Comparison of ENCODE assay signal across 9 cellular contexts in the genomic region with DNA sequence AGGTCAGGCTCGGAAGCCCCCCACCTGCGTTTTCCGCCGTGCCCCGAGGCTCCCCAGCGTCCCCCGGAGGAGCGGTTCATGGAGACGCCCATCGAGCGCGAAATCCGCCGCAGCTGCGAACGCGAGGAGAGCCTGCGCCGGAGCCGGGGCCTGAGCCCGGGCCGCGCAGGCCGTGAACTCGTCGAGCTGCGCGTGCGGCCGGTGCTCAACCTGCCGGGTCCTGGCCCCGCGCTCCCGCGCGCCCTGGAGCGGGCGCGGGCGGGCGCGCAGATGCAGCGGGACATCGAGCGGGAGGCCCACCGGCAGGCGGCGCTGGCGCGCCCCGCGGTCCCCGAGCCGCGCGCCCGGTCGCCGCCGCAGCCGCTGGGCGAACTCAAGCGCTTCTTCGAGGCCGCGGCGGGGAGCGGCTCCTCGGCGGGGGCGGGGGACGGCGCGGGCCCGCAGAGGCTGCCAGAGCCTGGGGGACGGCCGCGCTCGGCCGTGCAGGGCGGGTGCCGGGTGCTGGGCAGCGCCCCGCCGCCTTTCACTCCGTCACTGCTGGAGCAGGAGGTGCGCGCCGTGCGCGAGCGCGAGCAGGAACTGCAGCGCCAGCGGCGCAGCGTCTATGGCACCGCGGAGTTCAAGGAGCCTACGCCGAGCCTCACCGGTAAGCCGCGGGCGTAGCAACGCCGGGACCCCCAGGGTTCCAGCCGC. TPM values are rescaled to one million over a fixed set of nuclear protein-coding genes. Genes with fewer than 3 reads are reported as not detected.
DNase-seq lines count a peak whose midpoint lies in the region; ATAC-seq and TF ChIP-seq lines count a peak whose summit lies in the region.
"Had no signal": no experiment of that assay in that cellular context is flagged by ENCODE, and none has a peak within 500 bp of the region (broad histone marks: within the 10 kb centered on the region; RNA-seq: fewer than 3 reads in every experiment).

No MANE protein-coding gene starts in this region.

- TF ChIP-seq EP300 in upper lobe of left lung (IDR thresholded peaks at IDR 0.05) = no peak

- H3K9me3 ChIP-seq in CD4-positive, CD25-positive, alpha-beta regulatory T cell (ENCODE audit: control insufficient read depth in 2 of 2, low read length in 2 of 2) = no peaks in the 10 kb centered on the region
- no peaks in the 10 kb centered on the region for H3K9me3 ChIP-seq in trophoblast cell (ENCODE audit: insufficient read depth, low read depth, low read length)
- no peaks in the 10 kb centered on the region for H3K9me3 ChIP-seq in upper lobe of left lung

- no peak overlapping the region for H3K9ac ChIP-seq in trophoblast cell (ENCODE audit: low read length)

- no peak overlapping the region for H3K27ac ChIP-seq in CD4-positive, CD25-positive, alpha-beta regulatory T cell (ENCODE audit: insufficient read depth, low read length, poor library complexity, severe bottlenecking)
- H3K27ac ChIP-seq in trophoblast cell (ENCODE audit: low read depth, low read length) (no peak overlapping the region), upper lobe of left lung (peak overlapping the region; percentile 81 to 95 (median 86))

- ATAC-seq in CD4-positive, CD25-positive, alpha-beta regulatory T cell (ENCODE audit: low read depth in 2 of 2) = peak; percentile 76 to 81
- ATAC-seq in GM19372 (IDR thresholded peaks at IDR 0.05; ENCODE audit: low read depth, unreplicated experiment) = peak; percentile 57
- peak; percentile 67 for ATAC-seq in SK-N-SH treated with all-trans-retinoic acid at 6 μM for 48 hours
- peak; percentile 54 to 72 for ATAC-seq in upper lobe of left lung (ENCODE audit: low FRiP score in 2 of 2)

- H3K4me3 Mint-ChIP-seq in CD4-positive, CD25-positive, alpha-beta regulatory T cell = peak overlapping the region; percentile 89 to 98 (median 92)
- peak overlapping the region; percentile 85 to 97 (median 90) for H3K4me3 Mint-ChIP-seq in IgD-negative memory B cell

- H4K91ac ChIP-seq in trophoblast cell (ENCODE audit: low read depth, low read length) = peak overlapping the region; percentile 91

- H3K79me2 ChIP-seq in trophoblast cell (ENCODE audit: control insufficient read depth, insufficient read depth, low read length, poor library complexity) = peaks cover 1% of the 10 kb centered on the region

- peaks cover 0 to 23% (median 7%) of the 10 kb centered on the region in 4 donors for H3K4me1 Mint-ChIP-seq in CD4-positive, CD25-positive, alpha-beta regulatory T cell
- peaks cover 5 to 8% (median 5%) of the 10 kb centered on the region in 3 donors for H3K4me1 Mint-ChIP-seq in IgD-negative memory B cell

- no peaks in the 10 kb centered on the region for H3K36me3 Mint-ChIP-seq in CD4-positive, CD25-positive, alpha-beta regulatory T cell
- peaks cover 1% of the 10 kb centered on the region for H3K36me3 Mint-ChIP-seq in IgD-negative memory B cell

- H3K9me3 Mint-ChIP-seq in CD4-positive, CD25-positive, alpha-beta regulatory T cell = no peaks in the 10 kb centered on the region
- no peaks in the 10 kb centered on the region for H3K9me3 Mint-ChIP-seq in IgD-negative memory B cell

- H3K4me2 ChIP-seq in trophoblast cell (ENCODE audit: low read length) = peak overlapping the region; percentile 97

- H2AK5ac ChIP-seq in trophoblast cell (ENCODE audit: low read length) = no peak overlapping the region

- H3K23ac ChIP-seq in trophoblast cell (ENCODE audit: low read length) = no peak overlapping the region

- H3K27me3 ChIP-seq in CD4-positive, CD25-positive, alpha-beta regulatory T cell (ENCODE audit: control insufficient read depth, insufficient read depth, low read length) = no peaks in the 10 kb centered on the region
- peaks cover 5% of the 10 kb centered on the region for H3K27me3 ChIP-seq in trophoblast cell (ENCODE audit: insufficient read depth, low read length)
- H3K27me3 ChIP-seq in upper lobe of left lung = no peaks in the 10 kb centered on the region

- TF ChIP-seq CTCF in upper lobe of left lung (IDR thresholded peaks at IDR 0.05) = peak; percentile 84 to 99 (median 98)

- H3K79me1 ChIP-seq in trophoblast cell (ENCODE audit: low read length) = peaks cover 17% of the 10 kb centered on the region

- peaks cover 21% of the 10 kb centered on the region for H3K27me3 Mint-ChIP-seq in CD4-positive, CD25-positive, alpha-beta regulatory T cell
- H3K27me3 Mint-ChIP-seq in IgD-negative memory B cell = no peaks in the 10 kb centered on the region

- peak overlapping the region; percentile 90 for H4K8ac ChIP-seq in trophoblast cell (ENCODE audit: low read depth, low read length)

- peak overlapping the region; percentile 62 for H2BK120ac ChIP-seq in trophoblast cell (ENCODE audit: insufficient read depth, low read length, poor library complexity)

- H3K4me3 ChIP-seq in CD4-positive, CD25-positive, alpha-beta regulatory T cell (ENCODE audit: low read depth, low read length) = peak overlapping the region; percentile 64
- H3K4me3 ChIP-seq in trophoblast cell (ENCODE audit: low read depth, low read length) (peak overlapping the region; percentile 62), upper lobe of left lung (peak overlapping the region; percentile 56 to 68 (median 65))

- no CpG with 5 or more reads among the region's 108 CpGs for WGBS in trophoblast cell (ENCODE audit: extremely low coverage, insufficient coverage, insufficient read length)
- WGBS in upper lobe of left lung, 2 donors = 0% methylated on average over 6 of the region's 108 CpGs; no CpG with 5 or more reads in 1 of the 2 donors

- no peaks in the 10 kb centered on the region for H3K36me3 ChIP-seq in CD4-positive, CD25-positive, alpha-beta regulatory T cell (ENCODE audit: control insufficient read depth, insufficient read depth, low read length)
- no peaks in the 10 kb centered on the region for H3K36me3 ChIP-seq in trophoblast cell (ENCODE audit: control insufficient read depth in 1 of 2, insufficient read depth in 2 of 2, low read length in 2 of 2)
- H3K36me3 ChIP-seq in upper lobe of left lung = no peaks in the 10 kb centered on the region

- peak overlapping the region; percentile 88 for H3K14ac ChIP-seq in trophoblast cell (ENCODE audit: low read length)

- intact Hi-C loops in cardiac septum (cut with DNase I) = loop anchor here (2.0 to 10.0 kb wide), 3 partner anchors 63 to 289 kb away; partner anchors contain the start of gene ASF1B

- H3K18ac ChIP-seq in trophoblast cell (ENCODE audit: low read length) = peak overlapping the region; percentile 80

- peak overlapping the region; percentile 35 for H4K12ac ChIP-seq in trophoblast cell (ENCODE audit: low read depth, low read length)

- no peak overlapping the region for H2BK12ac ChIP-seq in trophoblast cell (ENCODE audit: low read length)

- H2AFZ ChIP-seq in trophoblast cell (ENCODE audit: insufficient read depth, low read length, poor library complexity) = peak overlapping the region; percentile 66

- H3K27ac Mint-ChIP-seq in CD4-positive, CD25-positive, alpha-beta regulatory T cell = peak overlapping the region in 2 of 3 donors; percentile 88 to 91
- H3K27ac Mint-ChIP-seq in IgD-negative memory B cell = peak overlapping the region in 1 of 3 donors; percentile 78

- H2BK5ac ChIP-seq in trophoblast cell (ENCODE audit: low read depth, low read length, poor library complexity) = no peak overlapping the region

- H3K4ac ChIP-seq in trophoblast cell (ENCODE audit: low read depth, low read length) = peak overlapping the region; percentile 67

- peak; percentile 64 to 85 (median 83) for DNase-seq in CD4-positive, CD25-positive, alpha-beta regulatory T cell
- peak; percentile 39 for DNase-seq in activated naive CD8-positive, alpha-beta T cell treated with anti-CD3 and anti-CD28 coated beads, Interleukin-2, amount 50 U/mL, for 16 hours (ENCODE audit: low read depth, low spot score)
- peak; percentile 89 for DNase-seq in cardiac septum (ENCODE audit: low spot score)
- DNase-seq in trophoblast cell = peak; percentile 41 to 80
- DNase-seq in upper lobe of left lung = peak; percentile 70 to 97

- peak in 3 of 4 donors; percentile 39 to 69 (median 40) for TF ChIP-seq POLR2A in upper lobe of left lung (IDR thresholded peaks at IDR 0.05)

- peaks cover 36% of the 10 kb centered on the region for H3K4me1 ChIP-seq in CD4-positive, CD25-positive, alpha-beta regulatory T cell (ENCODE audit: control insufficient read depth, insufficient read depth, low read length, poor library complexity, severe bottlenecking)
- H3K4me1 ChIP-seq in trophoblast cell (ENCODE audit: control insufficient read depth in 1 of 2, insufficient read depth in 2 of 2, low read length in 2 of 2) (peaks cover 17 to 22% of the 10 kb centered on the region in 2 experiments), upper lobe of left lung (peaks cover 23 to 46% (median 39%) of the 10 kb centered on the region in 4 donors)

TF ChIP-seq in SK-N-SH treated with all-trans-retinoic acid at 6 μM for 48 hours, 23 proteins besides CTCF, POLR2A, EP300 and RAD21 (continues in another document):
- TF ChIP-seq SNAI2 (CRISPR knock-in tag; IDR thresholded peaks at IDR 0.05) = no peak
- TF ChIP-seq GLIS3 (CRISPR knock-in tag; IDR thresholded peaks at IDR 0.05) = no peak
- no peak for TF ChIP-seq BACH2 (CRISPR knock-in tag; IDR thresholded peaks at IDR 0.05; ENCODE audit: borderline replicate concordance)
- TF ChIP-seq ZFP3 (CRISPR knock-in tag; IDR thresholded peaks at IDR 0.05) = peak; percentile 68; the same call in 1 of the 2 replicates

RNA-seq across cellular contexts. Expression of gene MISP3, which starts 0.8 kb away (rescaled TPM):
- 0.91 TPM for total RNA-seq in CD4-positive, CD25-positive, alpha-beta regulatory T cell
- polyA plus RNA-seq in CD4-positive, CD25-positive, alpha-beta regulatory T cell = under 1 TPM in 3 of 4 donors, not detected in 1; 0.22 to 0.64 (median 0.44) TPM
- polyA plus RNA-seq in IgD-negative memory B cell = 0.16 TPM
- total RNA-seq in cardiac septum = 7.9 TPM
- 10.5 and 10.9 TPM in 2 replicates for polyA plus RNA-seq in trophoblast cell (2013)
- 10 to 100 TPM in 3 of 6 donors, 1 to 10 TPM in 3; 7.9 to 31.2 (median 12.3) TPM for total RNA-seq in upper lobe of left lung

RNA-seq across cellular contexts. Expression of gene PALM3, which starts 11.5 kb away (rescaled TPM):
- total RNA-seq in CD4-positive, CD25-positive, alpha-beta regulatory T cell = not detected
- not detected for polyA plus RNA-seq in CD4-positive, CD25-positive, alpha-beta regulatory T cell
- polyA plus RNA-seq in IgD-negative memory B cell = not detected
- total RNA-seq in cardiac septum (0.46 TPM), upper lobe of left lung (100 to 1,000 TPM in 1 of 6 donors, 10 to 100 TPM in 2, 1 to 10 TPM in 2, under 1 TPM in 1; 0.15 to 123 (median 11.0) TPM)
- 1.2 and 1.4 TPM in 2 replicates for polyA plus RNA-seq in trophoblast cell (2013)
- total RNA-seq: activated CD8-positive, alpha-beta memory T cell treated with anti-CD3 and anti-CD28 coated beads for 36 hours had no signal

RNA-seq across cellular contexts. Expression of gene C19orf67, which starts 12.2 kb away (rescaled TPM):
- total RNA-seq in CD4-positive, CD25-positive, alpha-beta regulatory T cell = not detected
- polyA plus RNA-seq in CD4-positive, CD25-positive, alpha-beta regulatory T cell = not detected
- not detected for polyA plus RNA-seq in IgD-negative memory B cell
- total RNA-seq in cardiac septum = not detected
- polyA plus RNA-seq in trophoblast cell (2013) = 0.19 TPM in 1 of 2 replicates, not detected in the other
- under 1 TPM in 1 of 6 donors, not detected in 5; 0.40 TPM for total RNA-seq in upper lobe of left lung
- total RNA-seq: activated CD8-positive, alpha-beta memory T cell treated with anti-CD3 and anti-CD28 coated beads for 36 hours had no signal

RNA-seq across cellular contexts. Expression of gene SAMD1, which starts 17.2 kb away (rescaled TPM):
- total RNA-seq in CD4-positive, CD25-positive, alpha-beta regulatory T cell = 24.1 TPM
- polyA plus RNA-seq in CD4-positive, CD25-positive, alpha-beta regulatory T cell = 1 to 10 TPM in 2 of 4 donors, under 1 TPM in 2; 0.80 to 1.4 (median 1.0) TPM
- polyA plus RNA-seq in IgD-negative memory B cell = 2.8 TPM
- 41.8 TPM for total RNA-seq in cardiac septum
- polyA plus RNA-seq in trophoblast cell (2013) = 68.4 and 68.7 TPM in 2 replicates
- total RNA-seq in upper lobe of left lung = 10 to 100 TPM; 17.8 to 62.8 (median 37.0) TPM

RNA-seq across cellular contexts. Expression of gene IL27RA, which starts 41.8 kb away (rescaled TPM):
- 51.9 TPM for total RNA-seq in CD4-positive, CD25-positive, alpha-beta regulatory T cell
- polyA plus RNA-seq in CD4-positive, CD25-positive, alpha-beta regulatory T cell = 10 to 100 TPM; 71.2 to 78.4 (median 74.6) TPM
- polyA plus RNA-seq in IgD-negative memory B cell = 58.3 TPM
- total RNA-seq in cardiac septum (3.0 TPM), upper lobe of left lung (10 to 100 TPM in 5 of 6 donors, 1 to 10 TPM in 1; 9.3 to 24.4 (median 14.6) TPM)
- 2.5 and 2.6 TPM in 2 replicates for polyA plus RNA-seq in trophoblast cell (2013)

Comparison
In these comparisons a context has a peak if more than half of its experiments do, and no peak if none do; other contexts are left out.
1. DNase-seq: peak in every context shown above with its lines; median percentile 89 in cardiac septum; 84 in upper lobe of left lung; 83 in CD4-positive, CD25-positive, alpha-beta regulatory T cell; 60 in trophoblast cell; 39 in activated naive CD8-positive, alpha-beta T cell treated with anti-CD3 and anti-CD28 coated beads, Interleukin-2, amount 50 U/mL, for 16 hours.
2. H3K27ac ChIP-seq: peak in upper lobe of left lung (4 of 4); none in CD4-positive, CD25-positive, alpha-beta regulatory T cell (single experiment) and trophoblast cell (single experiment).
3. Peak in every context shown above with its lines, with median percentiles within 50 percentile points of each other: ATAC-seq and H3K4me3 ChIP-seq.